Comparison of ENCODE assay signal across 16 cellular contexts in genomic region chr1:37147397-37147831, GRCh38.
DNase-seq lines count a peak whose midpoint lies in the region; ATAC-seq and TF ChIP-seq lines count a peak whose summit lies in the region.
"Had no signal": no experiment of that assay in that cellular context is flagged by ENCODE, and none has a peak within 500 bp of the region (broad histone marks: within the 10 kb centered on the region; RNA-seq: fewer than 3 reads in every experiment).

No MANE protein-coding gene starts in this region.

- in situ Hi-C loops in gastrocnemius medialis (cut with MboI; ENCODE audit: low sequenced_read_pairs in 4 of 4), result no loop called here

- no peaks in the 10 kb centered on the region for H3F3A ChIP-seq in PC-9 (ENCODE audit: insufficient read depth, low read depth)

- BruUV-seq in PC-9 (replicated peaks; lab: Mats Ljungman, UMichigan), result no TSS peak

- H3K4me3 ChIP-seq in gastrocnemius medialis, result no peak overlapping the region
- H3K4me3 ChIP-seq in PC-9, result no peak overlapping the region
- H3K4me3 ChIP-seq: BLaER1, K562, SJSA1 had no signal

- TF ChIP-seq CTCF in gastrocnemius medialis (IDR thresholded peaks at IDR 0.05 in 4 of 5, conservative IDR thresholded peaks at IDR 0.05 in 1 of 5) (no peak), PC-9 (conservative IDR thresholded peaks at IDR 0.05) (no peak)

- POLR2A ChIA-PET in PC-9 (lab: Charles Lee; ENCODE audit: unreplicated experiment), result no interaction called here

- no peaks in the 10 kb centered on the region for H3K79me2 ChIP-seq in PC-9 (ENCODE audit: low read depth)

- no peaks in the 10 kb centered on the region for H3K9me3 ChIP-seq in gastrocnemius medialis
- no peaks in the 10 kb centered on the region for H3K9me3 ChIP-seq in PC-9 (ENCODE audit: insufficient read depth, low read depth)
- H3K9me3 ChIP-seq: BLaER1, SJSA1 had no signal

- peaks cover 0 to 53% of the 10 kb centered on the region in 2 donors for H3K4me1 ChIP-seq in gastrocnemius medialis
- H3K4me1 ChIP-seq in PC-9 (replicated peaks; ENCODE audit: insufficient read depth), result no peaks in the 10 kb centered on the region
- H3K4me1 ChIP-seq: BLaER1, SJSA1 had no signal

- H3K27me3 ChIP-seq in gastrocnemius medialis (no peaks in the 10 kb centered on the region), PC-9 (ENCODE audit: insufficient read depth, low read depth) (peaks cover 14% of the 10 kb centered on the region; the same call in 1 of the 2 replicates)
- H3K27me3 ChIP-seq: BLaER1, SJSA1 had no signal

- DNase-seq in activated CD8-positive, alpha-beta memory T cell treated with anti-CD3 and anti-CD28 coated beads for 24 hours, result peak; percentile 3
- no peak for DNase-seq in activated CD8-positive, alpha-beta memory T cell treated with anti-CD3 and anti-CD28 coated beads, Interleukin-2, amount 50 U/mL, for 4 hours
- DNase-seq in NCI-H446 (lab: John Stamatoyannopoulos, UW) (peak; percentile 16 to 40), left lobe of liver (ENCODE audit: low spot score) (peak; percentile 8), gastrocnemius medialis (peak; percentile 64 to 69), cortex of kidney (lab: John Stamatoyannopoulos, UW) (no peak), SW480 (ENCODE audit: low spot score) (no peak), PC-9 (no peak)
- DNase-seq: CD4-positive, alpha-beta memory T cell; HFFc6; NCI-H1105; NCI-H1694 treated with DMSO at 0.1 percent for 48 hours; NCI-H524 treated with DMSO at 0.1 percent for 48 hours had no signal

- ATAC-seq in left lobe of liver, result no peak
- peak; percentile 53 to 60 for ATAC-seq in gastrocnemius medialis
- ATAC-seq: K562 had no signal

- H3K36me3 ChIP-seq in gastrocnemius medialis (no peaks in the 10 kb centered on the region), PC-9 (ENCODE audit: low read depth) (no peaks in the 10 kb centered on the region)
- H3K36me3 ChIP-seq: BLaER1, SJSA1 had no signal

- intact Hi-C loops in gastrocnemius medialis (cut with DNase I; ENCODE audit: low total_unique reads) (no loop called here), PC-9 (cut with micrococcal nuclease; ENCODE audit: unreplicated experiment) (no loop called here)

- peak overlapping the region; percentile 10 to 93 (median 64) for H3K27ac ChIP-seq in gastrocnemius medialis
- no peak overlapping the region for H3K27ac ChIP-seq in PC-9
- H3K27ac ChIP-seq: BLaER1, SJSA1 had no signal

- peak in 1 of 2 donors; percentile 9 for TF ChIP-seq POLR2A in gastrocnemius medialis (IDR thresholded peaks at IDR 0.05)

- H3K9me2 ChIP-seq in PC-9 (ENCODE audit: insufficient read depth), result no peaks in the 10 kb centered on the region

- H3K4me2 ChIP-seq in PC-9, result no peak overlapping the region
- H3K4me2 ChIP-seq: BLaER1 had no signal

- H2AFZ ChIP-seq in PC-9, result no peak overlapping the region

- no peaks in the 10 kb centered on the region for H4K20me1 ChIP-seq in PC-9 (ENCODE audit: insufficient read depth)
- H4K20me1 ChIP-seq: BLaER1 had no signal

- CTCF ChIA-PET in PC-9 (lab: Charles Lee), result no interaction called here

Comparison
In these comparisons a context has a peak if more than half of its experiments do, and no peak if none do; other contexts are left out.
1. DNase-seq: peak in activated CD8-positive, alpha-beta memory T cell treated with anti-CD3 and anti-CD28 coated beads for 24 hours (single experiment), NCI-H446 (2 of 2), left lobe of liver (single experiment) and gastrocnemius medialis (2 of 2); none in activated CD8-positive, alpha-beta memory T cell treated with anti-CD3 and anti-CD28 coated beads, Interleukin-2, amount 50 U/mL, for 4 hours (single experiment), cortex of kidney (single experiment), SW480 (single experiment) and PC-9 (0 of 2).